In genomic region chr22:44496305-44496704, GRCh38 we compare ENCODE assay signal across 15 cellular contexts. TPM values are rescaled to one million over a fixed set of nuclear protein-coding genes. Genes with fewer than 3 reads are reported as not detected.
DNase-seq lines count a peak whose midpoint lies in the region; ATAC-seq and TF ChIP-seq lines count a peak whose summit lies in the region.
"Had no signal": no experiment of that assay in that cellular context is flagged by ENCODE, and none has a peak within 500 bp of the region (broad histone marks: within the 10 kb centered on the region; RNA-seq: fewer than 3 reads in every experiment).

No MANE protein-coding gene starts in this region.

- peak overlapping the region in 4 of 10 experiments; percentile 80 to 89 (median 88); a peak in 3 of 20 replicates for H3K4me3 ChIP-seq in BLaER1 treated with 17β-estradiol and CSF1 and Interleukin-3, amounts not matched to agents 10 nM and 100 nM
- H3K4me3 ChIP-seq: mucosa of descending colon had no signal

- DNase-seq in Calu3 = no peak
- DNase-seq in activated naive CD8-positive, alpha-beta T cell treated with anti-CD3 and anti-CD28 coated beads, Interleukin-2, amount 50 U/mL, for 24 hours = no peak
- DNase-seq in NCI-H510A treated with DMSO at 0.1 percent for 48 hours (lab: John Stamatoyannopoulos, UW) = no peak
- DNase-seq: effector CD8-positive, alpha-beta T cell; GF-D8; NCI-H187; stimulated activated CD4-positive, alpha-beta T cell treated with anti-CD3 and anti-CD28 coated beads, Interleukin-4, amount 100 ng/mL, for 4 hours; stomach had no signal

- H3K4me3 Mint-ChIP-seq in Calu3 (ENCODE audit: low read depth, unreplicated experiment) (peak overlapping the region; percentile 68), nephron (peak overlapping the region; percentile 86 to 91 (median 86))
- H3K4me3 Mint-ChIP-seq in activated naive CD8-positive, alpha-beta T cell treated with anti-CD3 and anti-CD28 coated beads, Interleukin-2, amount 50 U/mL, for 24 hours = peak overlapping the region; percentile 76

- BruUV-seq in Calu3 (replicated peaks; lab: Mats Ljungman, UMichigan) = no TSS peak

- H3K9me3 ChIP-seq in BLaER1 treated with 17β-estradiol and CSF1 and Interleukin-3, amounts not matched to agents 10 nM and 100 nM (replicated peaks in 1 of 11) = peaks cover 18 to 41% (median 25%) of the 10 kb centered on the region in 11 experiments

- H3K4me1 Mint-ChIP-seq in Calu3 (ENCODE audit: low read depth, unreplicated experiment) (peaks cover 16% of the 10 kb centered on the region), nephron (peaks cover 52% of the 10 kb centered on the region)
- peaks cover 53% of the 10 kb centered on the region for H3K4me1 Mint-ChIP-seq in activated naive CD8-positive, alpha-beta T cell treated with anti-CD3 and anti-CD28 coated beads, Interleukin-2, amount 50 U/mL, for 24 hours

- H3K27ac Mint-ChIP-seq in Calu3 (ENCODE audit: unreplicated experiment) (peak overlapping the region; percentile 46), nephron (peak overlapping the region; percentile 76 to 87 (median 81))
- peak overlapping the region; percentile 32 for H3K27ac Mint-ChIP-seq in activated naive CD8-positive, alpha-beta T cell treated with anti-CD3 and anti-CD28 coated beads, Interleukin-2, amount 50 U/mL, for 24 hours

- H3K9ac ChIP-seq in BLaER1 treated with 17β-estradiol and CSF1 and Interleukin-3, amounts not matched to agents 10 nM and 100 nM = no peak overlapping the region
- H3K9ac ChIP-seq: KMS-11 had no signal

- H3K36me3 Mint-ChIP-seq in Calu3 (ENCODE audit: insufficient read depth, unreplicated experiment) (peaks cover 31% of the 10 kb centered on the region), nephron (ENCODE audit: low read depth) (peaks cover 53% of the 10 kb centered on the region)
- peaks cover 17% of the 10 kb centered on the region for H3K36me3 Mint-ChIP-seq in activated naive CD8-positive, alpha-beta T cell treated with anti-CD3 and anti-CD28 coated beads, Interleukin-2, amount 50 U/mL, for 24 hours (ENCODE audit: low read depth)

- intact Hi-C loops in Calu3 (cut with micrococcal nuclease; ENCODE audit: unreplicated experiment) = no loop called here

- TF ChIP-seq CTCF in Calu3 (IDR thresholded peaks at IDR 0.05; ENCODE audit: unreplicated experiment) (no peak), nephron (IDR thresholded peaks at IDR 0.05; ENCODE audit: unreplicated experiment in 3 of 3) (no peak)

- H3K9me3 Mint-ChIP-seq in Calu3 (ENCODE audit: low read depth, unreplicated experiment) (peaks cover 3% of the 10 kb centered on the region), nephron (peaks cover 14% of the 10 kb centered on the region)
- peaks cover 9% of the 10 kb centered on the region for H3K9me3 Mint-ChIP-seq in activated naive CD8-positive, alpha-beta T cell treated with anti-CD3 and anti-CD28 coated beads, Interleukin-2, amount 50 U/mL, for 24 hours

- peak overlapping the region; percentile 93 to 100 (median 97); a peak in 16 of 22 replicates for H3K4me2 ChIP-seq in BLaER1 treated with 17β-estradiol and CSF1 and Interleukin-3, amounts not matched to agents 10 nM and 100 nM
- H3K4me2 ChIP-seq: KMS-11 had no signal

- CTCF ChIA-PET in Calu3 (lab: Charles Lee) = no interaction called here

- no peak for ATAC-seq in activated naive CD8-positive, alpha-beta T cell treated with anti-CD3 and anti-CD28 coated beads, Interleukin-2, amount 50 U/mL, for 24 hours
- ATAC-seq in GM19397 (IDR thresholded peaks at IDR 0.05; ENCODE audit: unreplicated experiment) (no peak), HG02610 (IDR thresholded peaks at IDR 0.05; ENCODE audit: unreplicated experiment) (no peak), GM21529 (IDR thresholded peaks at IDR 0.05; ENCODE audit: unreplicated experiment) (no peak)
- ATAC-seq: mucosa of descending colon had no signal

- H3K27me3 ChIP-seq in BLaER1 treated with 17β-estradiol and CSF1 and Interleukin-3, amounts not matched to agents 10 nM and 100 nM = no peaks in the 10 kb centered on the region
- H3K27me3 ChIP-seq: stomach had no signal

- H3K27me3 Mint-ChIP-seq in Calu3 (ENCODE audit: unreplicated experiment) (peaks cover 9% of the 10 kb centered on the region), nephron (ENCODE audit: low read depth) (peaks cover 6% of the 10 kb centered on the region)
- H3K27me3 Mint-ChIP-seq in activated naive CD8-positive, alpha-beta T cell treated with anti-CD3 and anti-CD28 coated beads, Interleukin-2, amount 50 U/mL, for 24 hours = peaks cover 3% of the 10 kb centered on the region

- peaks cover 17 to 50% (median 36%) of the 10 kb centered on the region in 10 experiments for H3K4me1 ChIP-seq in BLaER1 treated with 17β-estradiol and CSF1 and Interleukin-3, amounts not matched to agents 10 nM and 100 nM

- H4K20me1 ChIP-seq in BLaER1 treated with 17β-estradiol and CSF1 and Interleukin-3, amounts not matched to agents 10 nM and 100 nM = peaks cover 0 to 51% (median 0%) of the 10 kb centered on the region in 11 experiments; a peak in 4 of 22 replicates

- H3K36me3 ChIP-seq in BLaER1 treated with 17β-estradiol and CSF1 and Interleukin-3, amounts not matched to agents 10 nM and 100 nM = peaks cover 0 to 42% (median 28%) of the 10 kb centered on the region in 11 experiments; a peak in 21 of 22 replicates

- no peak overlapping the region for H3K27ac ChIP-seq in BLaER1 treated with 17β-estradiol and CSF1 and Interleukin-3, amounts not matched to agents 10 nM and 100 nM
- H3K27ac ChIP-seq: KMS-11 had no signal

RNA-seq across cellular contexts. Expression of gene RTL6, which starts 1.7 kb away (rescaled TPM):
- 33.6 and 37.1 TPM in 2 replicates for total RNA-seq in Calu3 (2022)
